In genomic region chr17:42979511-42980273, GRCh38 we compare ENCODE assay signal across 8 cellular contexts. TPM values are rescaled to one million over a fixed set of nuclear protein-coding genes. Genes with fewer than 3 reads are reported as not detected.
DNase-seq lines count a peak whose midpoint lies in the region; ATAC-seq and TF ChIP-seq lines count a peak whose summit lies in the region.

TSS of gene PTGES3L (minus strand) at chr17:42980080. CDS start at chr17:42980053, 27 bp downstream.

- H3K9ac ChIP-seq in HUES64 (ENCODE audit: low read depth, low read length) (peak within 1 kb of the TSS; percentile 72), mammary epithelial cell (ENCODE audit: insufficient read depth, low read length) (peak within 1 kb of the TSS; percentile 84)

- peak within 1 kb of the TSS; percentile 95 for H3K4me2 ChIP-seq in mammary epithelial cell (ENCODE audit: insufficient read depth, low read depth, low read length)

- in situ Hi-C loops in mammary epithelial cell (cut with MboI; ENCODE audit: low sequenced_read_pairs in 2 of 2), result loop anchor here in 1 of 2 donors (10.0 kb wide), 1 partner anchor 145 kb away; the partner anchor contains the start of gene PSME3

- H3K79me2 ChIP-seq in mammary epithelial cell (ENCODE audit: insufficient read depth, low read length), result peaks cover 44% of the 10 kb centered on the region

- CTCF ChIA-PET in mammary epithelial cell (lab: Charles Lee; ENCODE audit: low non-redundant PET), result no interaction called here

- DNase-seq in activated effector memory CD4-positive, alpha-beta T cell treated with anti-CD3 and anti-CD28 coated beads, Interleukin-2, amount 50 U/mL, for 16 hours, result peak; percentile 66
- no peak for DNase-seq in activated effector memory CD4-positive, alpha-beta T cell treated with Interleukin-2 at 50 U/mL for 16 hours
- DNase-seq in RKO (ENCODE audit: low spot score) (peak; percentile 75), mammary epithelial cell (no peak), islet precursor cell (peak; percentile 92)
- peak; percentile 22 to 38 for DNase-seq in stimulated activated CD4-positive, alpha-beta T cell treated with anti-CD3 and anti-CD28 coated beads, Interleukin-4, amount 100 ng/mL, for 48 hours (ENCODE audit: low read depth in 2 of 2)

- H3K36me3 ChIP-seq in HUES64 (ENCODE audit: insufficient read depth, low read length) (peaks cover 4% of the 10 kb centered on the region; the same call in 1 of the 2 replicates), mammary epithelial cell (ENCODE audit: insufficient read depth, low read length) (no peaks in the 10 kb centered on the region)

- no peaks in the 10 kb centered on the region for H3K27me3 ChIP-seq in HUES64 (ENCODE audit: insufficient read depth, low read length)
- H3K27me3 ChIP-seq in mammary epithelial cell (ENCODE audit: insufficient read depth, low read length), result no peaks in the 10 kb centered on the region

- H3K27ac ChIP-seq in HUES64 (ENCODE audit: low read depth, low read length) (peak within 1 kb of the TSS; percentile 93), mammary epithelial cell (ENCODE audit: insufficient read depth, low read depth, low read length) (peak within 1 kb of the TSS; percentile 83)

- intact Hi-C loops in mammary epithelial cell (cut with micrococcal nuclease), result loop anchor here (1.0 kb wide), 3 partner anchors 11 to 19 kb away; partner anchors contain the start of genes AARSD1 and RPL27

- BruUV-seq in mammary epithelial cell (replicated peaks; lab: Mats Ljungman, UMichigan), result no TSS peak

- dilution Hi-C loops in mammary epithelial cell (cut with HindIII; ENCODE audit: low sequenced_read_pairs), result loop anchor here (5.0 kb wide), 1 partner anchor 37 kb away; no protein-coding TSS in a partner anchor

- no peaks in the 10 kb centered on the region for H4K20me1 ChIP-seq in mammary epithelial cell (ENCODE audit: insufficient read depth, low read length)

- WGBS in HUES64, result 33% methylated on average over 21 of the region's 21 CpGs
- WGBS in mammary epithelial cell (ENCODE audit: low coverage, missing lambda C conversion rate), result 30% methylated on average over 13 of the region's 21 CpGs

- H3K9me3 ChIP-seq in HUES64 (ENCODE audit: insufficient read depth, low read depth, low read length) (no peaks in the 10 kb centered on the region), mammary epithelial cell (replicated peaks; ENCODE audit: insufficient read depth, low read length) (no peaks in the 10 kb centered on the region)

- H3K4me3 ChIP-seq in HUES64 (ENCODE audit: low read length) (peak within 1 kb of the TSS; percentile 76), mammary epithelial cell (replicated peaks in 1 of 3; ENCODE audit: insufficient read depth in 1 of 3, low read depth in 2 of 3, low read length in 3 of 3) (peak within 1 kb of the TSS; percentile 57 to 89 (median 75))

- H3K4me1 ChIP-seq in HUES64 (ENCODE audit: insufficient read depth, low read length) (peaks cover 3% of the 10 kb centered on the region; the same call in 1 of the 2 replicates), mammary epithelial cell (ENCODE audit: insufficient read depth, low read length) (peaks cover 18% of the 10 kb centered on the region)

- peak within 1 kb of the TSS; percentile 95 for H2AFZ ChIP-seq in mammary epithelial cell (ENCODE audit: low read depth, low read length)

- TF ChIP-seq CTCF in mammary epithelial cell (conservative IDR thresholded peaks at IDR 0.05 in 1 of 2, IDR thresholded peaks at IDR 0.05 in 1 of 2; ENCODE audit: extremely low read depth in 1 of 2, insufficient read depth in 1 of 2, low read depth in 1 of 2, low read length in 2 of 2), result peak in 1 of 2 donors; percentile 0

- no peak for ATAC-seq in GM18909 (IDR thresholded peaks at IDR 0.05; ENCODE audit: poor library complexity, unreplicated experiment)

RNA-seq across cellular contexts. Expression of gene PTGES3L, which starts in this region (rescaled TPM):
- polyA plus RNA-seq in HUES64 (2013, experiment 1 of 2), result 3.1 TPM
- 4.0 TPM for polyA plus RNA-seq in HUES64 (2013, experiment 2 of 2)
- 1 to 10 TPM; 1.6 to 2.3 TPM for total RNA-seq in mammary epithelial cell
- 0.40 TPM for polyA plus RNA-seq in mammary epithelial cell
- 3.2 TPM for polyA minus RNA-seq in mammary epithelial cell

Comparison
In these comparisons a context has a peak if more than half of its experiments do, and no peak if none do; other contexts are left out.
1. DNase-seq: peak in activated effector memory CD4-positive, alpha-beta T cell treated with anti-CD3 and anti-CD28 coated beads, Interleukin-2, amount 50 U/mL, for 16 hours (single experiment), RKO (single experiment), islet precursor cell (single experiment) and stimulated activated CD4-positive, alpha-beta T cell treated with anti-CD3 and anti-CD28 coated beads, Interleukin-4, amount 100 ng/mL, for 48 hours (2 of 2); none in activated effector memory CD4-positive, alpha-beta T cell treated with Interleukin-2 at 50 U/mL for 16 hours (single experiment) and mammary epithelial cell (single experiment).